In genomic region chr3:29515451-29515850, GRCh38 we compare ENCODE assay signal across 1 cellular context.
TF ChIP-seq lines count a peak whose summit lies in the region.

No MANE protein-coding gene starts in this region.

TF ChIP-seq in H1, 55 proteins besides CTCF, POLR2A, EP300 and RAD21:
- TF ChIP-seq FOSL1 (IDR thresholded peaks at IDR 0.05; ENCODE audit: insufficient read depth, low read depth, low read length) (no peak), TAF7 (optimal IDR thresholded peaks at IDR 0.05; ENCODE audit: borderline replicate concordance, low read depth, low read length) (no peak), SAP30 (IDR thresholded peaks at IDR 0.05; ENCODE audit: insufficient read depth, insufficient replicate concordance, low read length) (no peak), BCL11A (IDR thresholded peaks at IDR 0.05; ENCODE audit: low read depth in 2 of 2, low read length in 2 of 2) (no peak), SUZ12 (IDR thresholded peaks at IDR 0.05; ENCODE audit: low read length) (no peak), RNF2 (IDR thresholded peaks at IDR 0.05; ENCODE audit: borderline replicate concordance, low read depth, low read length, missing control alignments, poor library complexity, severe bottlenecking) (no peak), JUND (IDR thresholded peaks at IDR 0.05; ENCODE audit: low read length) (no peak)
- TF ChIP-seq, protein P1, sequence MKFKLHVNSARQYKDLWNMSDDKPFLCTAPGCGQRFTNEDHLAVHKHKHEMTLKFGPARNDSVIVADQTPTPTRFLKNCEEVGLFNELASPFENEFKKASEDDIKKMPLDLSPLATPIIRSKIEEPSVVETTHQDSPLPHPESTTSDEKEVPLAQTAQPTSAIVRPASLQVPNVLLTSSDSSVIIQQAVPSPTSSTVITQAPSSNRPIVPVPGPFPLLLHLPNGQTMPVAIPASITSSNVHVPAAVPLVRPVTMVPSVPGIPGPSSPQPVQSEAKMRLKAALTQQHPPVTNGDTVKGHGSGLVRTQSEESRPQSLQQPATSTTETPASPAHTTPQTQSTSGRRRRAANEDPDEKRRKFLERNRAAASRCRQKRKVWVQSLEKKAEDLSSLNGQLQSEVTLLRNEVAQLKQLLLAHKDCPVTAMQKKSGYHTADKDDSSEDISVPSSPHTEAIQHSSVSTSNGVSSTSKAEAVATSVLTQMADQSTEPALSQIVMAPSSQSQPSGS (IDR thresholded peaks at IDR 0.05; ENCODE audit: low read length), result no peak
TF ChIP-seq in H1: peak in this region for 0.
